In the genomic region with DNA sequence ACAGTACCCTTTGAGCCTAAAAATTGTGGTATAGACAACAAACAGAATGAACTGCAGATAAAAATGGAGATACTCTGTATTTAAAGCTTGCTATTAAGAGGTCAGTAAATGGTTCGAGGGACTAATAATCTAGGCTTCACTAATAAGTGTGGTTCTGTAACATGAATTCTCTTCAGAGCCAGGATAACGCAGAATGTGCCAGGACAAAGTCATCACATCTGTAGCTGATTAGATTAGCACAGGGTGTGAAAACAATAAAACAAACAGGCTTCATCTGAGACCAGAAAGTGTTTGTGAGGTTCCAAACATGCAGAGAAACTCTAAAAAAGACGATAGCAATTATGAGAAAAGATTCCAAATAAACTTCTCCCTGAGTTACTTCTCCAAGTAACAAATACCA, we compare ENCODE assay signal across 28 cellular contexts.
"Had no signal": no experiment of that assay in that cellular context is flagged by ENCODE, and none has a peak within 500 bp of the region (broad histone marks: within the 10 kb centered on the region; RNA-seq: fewer than 3 reads in every experiment).

No MANE protein-coding gene starts in this region.

- DNase-seq: stimulated activated CD4-positive, alpha-beta T cell treated with anti-CD3 and anti-CD28 coated beads, Interleukin-2, amount 100 ng/mL, for 48 hours; stimulated activated CD4-positive, alpha-beta T cell treated with anti-CD3 and anti-CD28 coated beads, Interleukin-4, amount 100 ng/mL, for 1 hour; stimulated activated CD4-positive, alpha-beta T cell treated with anti-CD3 and anti-CD28 coated beads, Interleukin-4, amount 100 ng/mL, for 24 hours; stimulated activated CD4-positive, alpha-beta T cell treated with anti-CD3 and anti-CD28 coated beads, Interleukin-4, amount 100 ng/mL, for 4 hours; stimulated activated CD8-positive, alpha-beta memory T cell treated with anti-CD3 and anti-CD28 coated beads, Interleukin-4, amount 100 ng/mL, for 48 hours; stimulated activated naive B cell treated with anti-CD40 and anti-IgM and Interleukin-4, amounts not matched to agents 10 μg/mL and 1 μg/mL and 100 μg/mL, for 72 hours; stimulated activated naive CD4-positive, alpha-beta T cell; stimulated activated naive CD4-positive, alpha-beta T cell treated with Interleukin-2 at 50 U/mL for 16 hours; stimulated activated naive CD8-positive, alpha-beta T cell treated with anti-CD3 and anti-CD28 coated beads, Interleukin-15, amount 100 ng/mL, for 72 hours; stimulated activated naive CD8-positive, alpha-beta T cell treated with anti-CD3 and anti-CD28 coated beads, Interleukin-15, Interleukin-2, amounts not matched to agents 100 U/mL and 50 U/mL, for 24 hours; stomach; substantia nigra; testis; thyroid gland; tibial artery; transverse colon; trophoblast cell; upper lobe of left lung; upper lobe of right lung; uterus had no signal

- H3K36me3 Mint-ChIP-seq: stimulated activated effector memory CD8-positive, alpha-beta T cell treated with anti-CD3 and anti-CD28 coated beads, Interleukin-12 subunit alpha, Interleukin-12 subunit beta, amount 100 ng/mL, for 72 hours; stimulated activated memory B cell treated with anti-CD40 and anti-IgM and Interleukin-4, amounts not matched to agents 10 μg/mL and 1 μg/mL and 100 μg/mL, for 72 hours; stimulated activated naive B cell treated with anti-CD40 and anti-IgM and Interleukin-4, amounts not matched to agents 10 μg/mL and 1 μg/mL and 100 μg/mL, for 72 hours; type B pancreatic cell had no signal

- H3K4me1 ChIP-seq: stomach, suprapubic skin, testis, thyroid gland, tibial artery, tibial nerve, transverse colon, upper lobe of left lung, upper lobe of right lung, uterus, vagina had no signal

- H3K36me3 ChIP-seq: stomach, suprapubic skin, thoracic aorta, thyroid gland, tibial artery, tibial nerve, transverse colon, upper lobe of left lung, upper lobe of right lung, uterus, vagina had no signal

- H3K27me3 ChIP-seq: stomach, suprapubic skin, testis, thyroid gland, tibial artery, tibial nerve, transverse colon, upper lobe of left lung, upper lobe of right lung, uterus, vagina had no signal

- H3K27ac ChIP-seq: stomach, suprapubic skin, testis, thoracic aorta, thyroid gland, tibial artery, tibial nerve, transverse colon, upper lobe of left lung, upper lobe of right lung, uterus, vagina had no signal

- H3K27me3 Mint-ChIP-seq: stimulated activated memory B cell treated with anti-CD40 and anti-IgM and Interleukin-4, amounts not matched to agents 10 μg/mL and 1 μg/mL and 100 μg/mL, for 72 hours; stimulated activated naive B cell treated with anti-CD40 and anti-IgM and Interleukin-4, amounts not matched to agents 10 μg/mL and 1 μg/mL and 100 μg/mL, for 72 hours; stimulated activated naive CD8-positive, alpha-beta T cell treated with anti-CD3 and anti-CD28 coated beads, Interleukin-15, amount 100 ng/mL, for 72 hours; stimulated activated naive CD8-positive, alpha-beta T cell treated with anti-CD3 and anti-CD28 coated beads, Interleukin-15, Interleukin-2, amounts not matched to agents 100 ng/mL and 50 ng/mL, for 24 hours; type B pancreatic cell had no signal

- H3K4me3 Mint-ChIP-seq: stimulated activated effector memory CD8-positive, alpha-beta T cell treated with anti-CD3 and anti-CD28 coated beads, Interleukin-12 subunit alpha, Interleukin-12 subunit beta, amount 100 ng/mL, for 72 hours; stimulated activated memory B cell treated with anti-CD40 and anti-IgM and Interleukin-4, amounts not matched to agents 10 μg/mL and 1 μg/mL and 100 μg/mL, for 72 hours; stimulated activated naive B cell treated with anti-CD40 and anti-IgM and Interleukin-4, amounts not matched to agents 10 μg/mL and 1 μg/mL and 100 μg/mL, for 72 hours; stimulated activated naive CD8-positive, alpha-beta T cell treated with anti-CD3 and anti-CD28 coated beads, Interleukin-15, amount 100 ng/mL, for 72 hours; stimulated activated naive CD8-positive, alpha-beta T cell treated with anti-CD3 and anti-CD28 coated beads, Interleukin-15, Interleukin-2, amounts not matched to agents 100 ng/mL and 50 ng/mL, for 24 hours; type B pancreatic cell had no signal

- H3K4me3 ChIP-seq: stomach, suprapubic skin, testis, thoracic aorta, thyroid gland, tibial artery, tibial nerve, transverse colon, upper lobe of left lung, upper lobe of right lung, uterus, vagina had no signal

- ATAC-seq: stimulated activated effector memory CD8-positive, alpha-beta T cell treated with anti-CD3 and anti-CD28 coated beads, Interleukin-12 subunit alpha, Interleukin-12 subunit beta, amount 100 ng/mL, for 72 hours; stimulated activated memory B cell treated with anti-CD40 and anti-IgM and Interleukin-4, amounts not matched to agents 10 μg/mL and 1 μg/mL and 100 μg/mL, for 72 hours; stimulated activated naive B cell treated with anti-CD40 and anti-IgM and Interleukin-4, amounts not matched to agents 10 μg/mL and 1 μg/mL and 100 μg/mL, for 72 hours; stimulated activated naive CD8-positive, alpha-beta T cell treated with anti-CD3 and anti-CD28 coated beads, Interleukin-15, amount 100 ng/mL, for 72 hours; stimulated activated naive CD8-positive, alpha-beta T cell treated with anti-CD3 and anti-CD28 coated beads, Interleukin-15, Interleukin-2, amounts not matched to agents 100 U/mL and 50 U/mL, for 24 hours; upper lobe of right lung had no signal

- H3K9me3 ChIP-seq: stomach, suprapubic skin, testis, thoracic aorta, thyroid gland, tibial artery, tibial nerve, transverse colon, upper lobe of left lung, upper lobe of right lung, uterus, vagina had no signal

- H3K4me1 Mint-ChIP-seq: stimulated activated effector memory CD8-positive, alpha-beta T cell treated with anti-CD3 and anti-CD28 coated beads, Interleukin-12 subunit alpha, Interleukin-12 subunit beta, amount 100 ng/mL, for 72 hours; stimulated activated memory B cell treated with anti-CD40 and anti-IgM and Interleukin-4, amounts not matched to agents 10 μg/mL and 1 μg/mL and 100 μg/mL, for 72 hours; stimulated activated naive B cell treated with anti-CD40 and anti-IgM and Interleukin-4, amounts not matched to agents 10 μg/mL and 1 μg/mL and 100 μg/mL, for 72 hours; stimulated activated naive CD8-positive, alpha-beta T cell treated with anti-CD3 and anti-CD28 coated beads, Interleukin-15, amount 100 ng/mL, for 72 hours had no signal

- H3K27ac Mint-ChIP-seq: stimulated activated effector memory CD8-positive, alpha-beta T cell treated with anti-CD3 and anti-CD28 coated beads, Interleukin-12 subunit alpha, Interleukin-12 subunit beta, amount 100 ng/mL, for 72 hours; stimulated activated memory B cell treated with anti-CD40 and anti-IgM and Interleukin-4, amounts not matched to agents 10 μg/mL and 1 μg/mL and 100 μg/mL, for 72 hours; stimulated activated naive B cell treated with anti-CD40 and anti-IgM and Interleukin-4, amounts not matched to agents 10 μg/mL and 1 μg/mL and 100 μg/mL, for 72 hours; stimulated activated naive CD8-positive, alpha-beta T cell treated with anti-CD3 and anti-CD28 coated beads, Interleukin-15, amount 100 ng/mL, for 72 hours; stimulated activated naive CD8-positive, alpha-beta T cell treated with anti-CD3 and anti-CD28 coated beads, Interleukin-15, Interleukin-2, amounts not matched to agents 100 ng/mL and 50 ng/mL, for 24 hours; type B pancreatic cell had no signal
